In the genomic region with DNA sequence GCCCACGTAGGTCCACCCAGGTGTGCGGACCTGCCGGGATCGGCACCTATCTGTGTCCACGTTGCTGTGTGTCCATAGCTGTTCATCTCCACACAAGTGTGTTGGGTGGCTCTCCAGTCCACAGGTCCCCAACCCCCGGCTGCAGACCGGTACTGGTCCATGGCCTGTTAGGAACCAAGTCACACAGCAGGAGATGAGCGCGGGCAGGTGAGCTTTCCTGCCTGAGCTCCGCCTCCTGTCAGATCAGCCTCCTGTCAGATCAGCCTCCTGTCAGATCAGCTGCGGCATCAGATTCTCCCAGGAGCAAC, we compare ENCODE assay signal across 1 cellular context.
A peak's percentile ranks its signal among the peaks of the same experiment; 100 is the strongest.
TF ChIP-seq lines count a peak whose summit lies in the region.

No MANE protein-coding gene starts in this region.

TF ChIP-seq in K562, 482 proteins besides CTCF, POLR2A, EP300 and RAD21:
- TF ChIP-seq, protein P1, sequence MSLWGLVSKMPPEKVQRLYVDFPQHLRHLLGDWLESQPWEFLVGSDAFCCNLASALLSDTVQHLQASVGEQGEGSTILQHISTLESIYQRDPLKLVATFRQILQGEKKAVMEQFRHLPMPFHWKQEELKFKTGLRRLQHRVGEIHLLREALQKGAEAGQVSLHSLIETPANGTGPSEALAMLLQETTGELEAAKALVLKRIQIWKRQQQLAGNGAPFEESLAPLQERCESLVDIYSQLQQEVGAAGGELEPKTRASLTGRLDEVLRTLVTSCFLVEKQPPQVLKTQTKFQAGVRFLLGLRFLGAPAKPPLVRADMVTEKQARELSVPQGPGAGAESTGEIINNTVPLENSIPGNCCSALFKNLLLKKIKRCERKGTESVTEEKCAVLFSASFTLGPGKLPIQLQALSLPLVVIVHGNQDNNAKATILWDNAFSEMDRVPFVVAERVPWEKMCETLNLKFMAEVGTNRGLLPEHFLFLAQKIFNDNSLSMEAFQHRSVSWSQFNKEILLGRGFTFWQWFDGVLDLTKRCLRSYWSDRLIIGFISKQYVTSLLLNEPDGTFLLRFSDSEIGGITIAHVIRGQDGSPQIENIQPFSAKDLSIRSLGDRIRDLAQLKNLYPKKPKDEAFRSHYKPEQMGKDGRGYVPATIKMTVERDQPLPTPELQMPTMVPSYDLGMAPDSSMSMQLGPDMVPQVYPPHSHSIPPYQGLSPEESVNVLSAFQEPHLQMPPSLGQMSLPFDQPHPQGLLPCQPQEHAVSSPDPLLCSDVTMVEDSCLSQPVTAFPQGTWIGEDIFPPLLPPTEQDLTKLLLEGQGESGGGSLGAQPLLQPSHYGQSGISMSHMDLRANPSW (CRISPR knock-in tag; IDR thresholded peaks at IDR 0.05): peak; percentile 96; the same call in 1 of the 2 replicates
- TF ChIP-seq, protein P2, sequence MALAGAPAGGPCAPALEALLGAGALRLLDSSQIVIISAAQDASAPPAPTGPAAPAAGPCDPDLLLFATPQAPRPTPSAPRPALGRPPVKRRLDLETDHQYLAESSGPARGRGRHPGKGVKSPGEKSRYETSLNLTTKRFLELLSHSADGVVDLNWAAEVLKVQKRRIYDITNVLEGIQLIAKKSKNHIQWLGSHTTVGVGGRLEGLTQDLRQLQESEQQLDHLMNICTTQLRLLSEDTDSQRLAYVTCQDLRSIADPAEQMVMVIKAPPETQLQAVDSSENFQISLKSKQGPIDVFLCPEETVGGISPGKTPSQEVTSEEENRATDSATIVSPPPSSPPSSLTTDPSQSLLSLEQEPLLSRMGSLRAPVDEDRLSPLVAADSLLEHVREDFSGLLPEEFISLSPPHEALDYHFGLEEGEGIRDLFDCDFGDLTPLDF (CRISPR knock-in tag; IDR thresholded peaks at IDR 0.05): peak; percentile 58; the same call in 1 of the 2 replicates
- TF ChIP-seq ZNF124 (CRISPR knock-in tag; IDR thresholded peaks at IDR 0.05): no peak
- TF ChIP-seq, protein P3, sequence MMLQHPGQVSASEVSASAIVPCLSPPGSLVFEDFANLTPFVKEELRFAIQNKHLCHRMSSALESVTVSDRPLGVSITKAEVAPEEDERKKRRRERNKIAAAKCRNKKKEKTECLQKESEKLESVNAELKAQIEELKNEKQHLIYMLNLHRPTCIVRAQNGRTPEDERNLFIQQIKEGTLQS (IDR thresholded peaks at IDR 0.05): no peak
- TF ChIP-seq, protein P3 (CRISPR knock-in tag; conservative IDR thresholded peaks at IDR 0.05): peak; percentile 55; the same call in 1 of the 2 replicates
TF ChIP-seq in K562: peak in this region for 3.
